ENCODE assay signal across 14 cellular contexts in the genomic region with DNA sequence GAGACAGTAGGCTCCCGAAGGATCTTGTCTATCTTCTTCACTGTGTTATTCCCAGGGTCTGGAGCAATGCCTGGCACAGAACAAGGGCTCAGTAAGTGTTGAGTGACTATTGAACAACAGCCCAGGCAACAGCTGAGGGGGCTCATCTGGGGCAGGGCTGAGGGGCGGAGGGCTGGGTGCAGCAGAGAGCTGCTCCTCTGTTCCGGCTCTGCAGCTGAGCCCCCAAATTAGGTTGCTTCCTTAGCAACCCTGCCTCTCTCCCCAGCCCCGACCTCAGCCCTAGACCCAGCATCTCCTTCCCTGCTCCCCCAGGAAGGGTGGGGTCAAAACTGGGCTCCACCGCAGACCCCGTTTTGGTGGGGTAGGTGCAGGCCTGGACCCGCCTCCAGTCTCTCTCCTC. TPM values are rescaled to one million over a fixed set of nuclear protein-coding genes. Genes with fewer than 3 reads are reported as not detected.
"Had no signal": no experiment of that assay in that cellular context is flagged by ENCODE, and none has a peak within 500 bp of the region (broad histone marks: within the 10 kb centered on the region; RNA-seq: fewer than 3 reads in every experiment).

No MANE protein-coding gene starts in this region.

- H3K27ac Mint-ChIP-seq: activated T-helper 2 cell treated with anti-CD3 and anti-CD28 coated beads, Interferon-gamma antibody, Interleukin-2, Interleukin-4, amounts not matched to agents 10 μg/mL and 5 μg/mL and 100 μg/mL, durations not matched to agents 14 hours and 24 hours and 36 hours; nephron; stimulated activated naive CD8-positive, alpha-beta T cell treated with anti-CD3 and anti-CD28 coated beads, Interleukin-15, amount 100 ng/mL, for 72 hours had no signal

- H3K9me3 ChIP-seq: pancreas, thoracic aorta had no signal

- H3K4me1 ChIP-seq: esophagus muscularis mucosa, pancreas had no signal

- DNase-seq: activated CD4-positive, CD25-positive, alpha-beta regulatory T cell treated with anti-CD3 and anti-CD28 coated beads, Interleukin-2, amount 50 U/mL, for 72 hours; activated naive CD4-positive, alpha-beta T cell treated with anti-CD3 and anti-CD28 coated beads, Interleukin-2, amount 50 U/mL, for 16 hours; activated T-cell treated with anti-CD3 and anti-CD28 coated beads for 4 hours; anterior cingulate cortex; hypothalamus; left cardiac atrium; pancreas; stimulated activated CD4-positive, alpha-beta T cell treated with anti-CD3 and anti-CD28 coated beads, Interleukin-2, amount 100 ng/mL, for 48 hours; stimulated activated naive CD8-positive, alpha-beta T cell treated with anti-CD3 and anti-CD28 coated beads, Interleukin-15, amount 100 ng/mL, for 72 hours; SW 1271 had no signal

- H3K27ac ChIP-seq: esophagus muscularis mucosa, pancreas, thoracic aorta had no signal

- ATAC-seq: left cardiac atrium; pancreas; stimulated activated naive CD8-positive, alpha-beta T cell treated with anti-CD3 and anti-CD28 coated beads, Interleukin-15, amount 100 ng/mL, for 72 hours had no signal

- H3K36me3 ChIP-seq: esophagus muscularis mucosa, pancreas, thoracic aorta had no signal

- H3K27me3 ChIP-seq: pancreas had no signal

- FAIRE-seq: pancreas had no signal

- H3K4me3 Mint-ChIP-seq: nephron; stimulated activated naive CD8-positive, alpha-beta T cell treated with anti-CD3 and anti-CD28 coated beads, Interleukin-15, amount 100 ng/mL, for 72 hours had no signal

- H3K4me1 Mint-ChIP-seq: nephron had no signal

- H3K4me3 ChIP-seq: esophagus muscularis mucosa, pancreas, thoracic aorta had no signal

RNA-seq across cellular contexts. Expression of gene HASPIN, which starts 45.1 kb away (rescaled TPM):
- polyA plus RNA-seq: pancreas had no signal
